Comparison of ENCODE assay signal across 1 cellular context in the genomic region with DNA sequence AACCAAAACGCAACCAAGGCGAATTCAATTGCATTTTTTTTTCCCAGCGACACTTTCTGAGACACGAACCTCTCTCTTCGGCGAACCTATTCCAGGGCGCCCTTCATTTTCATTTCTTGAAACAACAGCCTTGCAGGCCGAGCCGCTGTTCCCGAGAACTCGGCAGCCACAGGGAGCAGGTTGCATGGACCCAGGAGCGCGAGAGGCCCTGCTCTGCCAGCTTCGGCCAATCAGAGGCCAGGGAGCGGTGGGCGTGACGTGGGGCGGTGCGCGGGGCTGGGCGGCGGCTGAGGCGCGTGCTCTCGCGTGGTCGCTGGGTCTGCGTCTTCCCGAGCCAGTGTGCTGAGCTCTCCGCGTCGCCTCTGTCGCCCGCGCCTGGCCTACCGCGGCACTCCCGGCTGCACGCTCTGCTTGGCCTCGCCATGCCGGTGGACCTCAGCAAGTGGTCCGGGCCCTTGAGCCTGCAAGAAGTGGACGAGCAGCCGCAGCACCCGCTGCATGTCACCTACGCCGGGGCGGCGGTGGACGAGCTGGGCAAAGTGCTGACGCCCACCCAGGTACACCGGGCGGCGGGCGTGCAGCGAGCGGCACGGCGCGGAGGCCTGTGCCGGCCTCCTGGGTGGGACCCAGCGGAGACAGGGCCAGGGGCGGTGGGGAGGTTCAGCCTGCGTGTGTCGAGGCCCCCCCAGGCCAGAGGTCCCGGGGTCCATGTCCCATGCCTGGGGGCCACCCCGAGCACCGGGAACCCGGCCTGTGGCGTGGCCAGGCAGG.
A peak's percentile ranks its signal among the peaks of the same experiment; 100 is the strongest.
TF ChIP-seq lines count a peak whose summit lies in the region.

PEBP1 (plus strand) TSS at position 337 of the 771 bp plus-strand sequence; CDS start at position 423, 86 bp downstream.

TF ChIP-seq in K562, 482 proteins besides CTCF, POLR2A, EP300 and RAD21 (continued from another document and continues in another):
- 0 out of 2 replicates have a peak, but pooled peaks have one; percentile 51 for TF ChIP-seq ZNF124 (CRISPR knock-in tag; IDR thresholded peaks at IDR 0.05)
- no peak for TF ChIP-seq THAP7 (CRISPR knock-in tag; IDR thresholded peaks at IDR 0.05)
- peak; percentile 40 for TF ChIP-seq FIP1L1 (IDR thresholded peaks at IDR 0.05; ENCODE audit: low read depth, low read length, poor library complexity, severe bottlenecking)
- no peak for TF ChIP-seq ZFP30 (CRISPR knock-in tag; IDR thresholded peaks at IDR 0.05; ENCODE audit: borderline replicate concordance)
- TF ChIP-seq ZNF449 (CRISPR knock-in tag; IDR thresholded peaks at IDR 0.05), result no peak
- no peak for TF ChIP-seq HDGF (IDR thresholded peaks at IDR 0.05)
- no peak for TF ChIP-seq MCM3 (IDR thresholded peaks at IDR 0.05)
- TF ChIP-seq ESRRB (CRISPR knock-in tag; IDR thresholded peaks at IDR 0.05; ENCODE audit: borderline replicate concordance), result no peak
- TF ChIP-seq ELK3 (CRISPR knock-in tag; IDR thresholded peaks at IDR 0.05), result no peak
- no peak for TF ChIP-seq SRSF3 (IDR thresholded peaks at IDR 0.05; ENCODE audit: insufficient read depth, low read length)
- 0 out of 2 replicates have a peak, but pooled peaks have one; percentile 8 for TF ChIP-seq ZNF24 (IDR thresholded peaks at IDR 0.05)
- TF ChIP-seq NFRKB (IDR thresholded peaks at IDR 0.05; ENCODE audit: low read depth), result no peak
- TF ChIP-seq, protein P1, sequence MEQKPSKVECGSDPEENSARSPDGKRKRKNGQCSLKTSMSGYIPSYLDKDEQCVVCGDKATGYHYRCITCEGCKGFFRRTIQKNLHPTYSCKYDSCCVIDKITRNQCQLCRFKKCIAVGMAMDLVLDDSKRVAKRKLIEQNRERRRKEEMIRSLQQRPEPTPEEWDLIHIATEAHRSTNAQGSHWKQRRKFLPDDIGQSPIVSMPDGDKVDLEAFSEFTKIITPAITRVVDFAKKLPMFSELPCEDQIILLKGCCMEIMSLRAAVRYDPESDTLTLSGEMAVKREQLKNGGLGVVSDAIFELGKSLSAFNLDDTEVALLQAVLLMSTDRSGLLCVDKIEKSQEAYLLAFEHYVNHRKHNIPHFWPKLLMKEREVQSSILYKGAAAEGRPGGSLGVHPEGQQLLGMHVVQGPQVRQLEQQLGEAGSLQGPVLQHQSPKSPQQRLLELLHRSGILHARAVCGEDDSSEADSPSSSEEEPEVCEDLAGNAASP (IDR thresholded peaks at IDR 0.05), result no peak
- no peak for TF ChIP-seq HNRNPH1 (optimal IDR thresholded peaks at IDR 0.05; ENCODE audit: low read depth, low read length)
- TF ChIP-seq PTBP1 (IDR thresholded peaks at IDR 0.05; ENCODE audit: low read depth, low read length), result no peak
- TF ChIP-seq PRMT5 (CRISPR knock-in tag; IDR thresholded peaks at IDR 0.05), result peak; percentile 80
- peak; percentile 51 for TF ChIP-seq NEUROD1 (IDR thresholded peaks at IDR 0.05; ENCODE audit: borderline replicate concordance, low read depth, low read length, partially characterized antibody)
- TF ChIP-seq PYGO2 (tag; IDR thresholded peaks at IDR 0.05), result no peak
- TF ChIP-seq E2F6 (IDR thresholded peaks at IDR 0.05; ENCODE audit: borderline replicate concordance in 1 of 2, extremely low read depth in 1 of 2, insufficient read depth in 1 of 2, insufficient read length in 1 of 2, low read depth in 1 of 2, low read length in 1 of 2, poor library complexity in 1 of 2, severe bottlenecking in 1 of 2), result peak; percentile 94 to 95
- TF ChIP-seq, protein P2, sequence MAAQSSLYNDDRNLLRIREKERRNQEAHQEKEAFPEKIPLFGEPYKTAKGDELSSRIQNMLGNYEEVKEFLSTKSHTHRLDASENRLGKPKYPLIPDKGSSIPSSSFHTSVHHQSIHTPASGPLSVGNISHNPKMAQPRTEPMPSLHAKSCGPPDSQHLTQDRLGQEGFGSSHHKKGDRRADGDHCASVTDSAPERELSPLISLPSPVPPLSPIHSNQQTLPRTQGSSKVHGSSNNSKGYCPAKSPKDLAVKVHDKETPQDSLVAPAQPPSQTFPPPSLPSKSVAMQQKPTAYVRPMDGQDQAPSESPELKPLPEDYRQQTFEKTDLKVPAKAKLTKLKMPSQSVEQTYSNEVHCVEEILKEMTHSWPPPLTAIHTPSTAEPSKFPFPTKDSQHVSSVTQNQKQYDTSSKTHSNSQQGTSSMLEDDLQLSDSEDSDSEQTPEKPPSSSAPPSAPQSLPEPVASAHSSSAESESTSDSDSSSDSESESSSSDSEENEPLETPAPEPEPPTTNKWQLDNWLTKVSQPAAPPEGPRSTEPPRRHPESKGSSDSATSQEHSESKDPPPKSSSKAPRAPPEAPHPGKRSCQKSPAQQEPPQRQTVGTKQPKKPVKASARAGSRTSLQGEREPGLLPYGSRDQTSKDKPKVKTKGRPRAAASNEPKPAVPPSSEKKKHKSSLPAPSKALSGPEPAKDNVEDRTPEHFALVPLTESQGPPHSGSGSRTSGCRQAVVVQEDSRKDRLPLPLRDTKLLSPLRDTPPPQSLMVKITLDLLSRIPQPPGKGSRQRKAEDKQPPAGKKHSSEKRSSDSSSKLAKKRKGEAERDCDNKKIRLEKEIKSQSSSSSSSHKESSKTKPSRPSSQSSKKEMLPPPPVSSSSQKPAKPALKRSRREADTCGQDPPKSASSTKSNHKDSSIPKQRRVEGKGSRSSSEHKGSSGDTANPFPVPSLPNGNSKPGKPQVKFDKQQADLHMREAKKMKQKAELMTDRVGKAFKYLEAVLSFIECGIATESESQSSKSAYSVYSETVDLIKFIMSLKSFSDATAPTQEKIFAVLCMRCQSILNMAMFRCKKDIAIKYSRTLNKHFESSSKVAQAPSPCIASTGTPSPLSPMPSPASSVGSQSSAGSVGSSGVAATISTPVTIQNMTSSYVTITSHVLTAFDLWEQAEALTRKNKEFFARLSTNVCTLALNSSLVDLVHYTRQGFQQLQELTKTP (IDR thresholded peaks at IDR 0.05; ENCODE audit: low read depth in 1 of 2, partially characterized antibody in 2 of 2), result no peak
- 0 out of 2 replicates have a peak, but pooled peaks have one; percentile 57 for TF ChIP-seq E2F3 (CRISPR knock-in tag; IDR thresholded peaks at IDR 0.05)
- TF ChIP-seq KLF16 (IDR thresholded peaks at IDR 0.05), result no peak
- TF ChIP-seq MAFF (IDR thresholded peaks at IDR 0.05; ENCODE audit: low read length), result no peak; the same call in 1 of the 2 replicates
- TF ChIP-seq ZNF12 (CRISPR knock-in tag; IDR thresholded peaks at IDR 0.05), result peak; percentile 72; the same call in 1 of the 2 replicates
- 0 out of 2 replicates have a peak, but pooled peaks have one; percentile 22 for TF ChIP-seq FOXM1 (IDR thresholded peaks at IDR 0.05; ENCODE audit: low read depth)
- peak; percentile 77; the same call in 1 of the 2 replicates for TF ChIP-seq FOXM1 (CRISPR knock-in tag; IDR thresholded peaks at IDR 0.05; ENCODE audit: low read depth)
- no peak for TF ChIP-seq TSC22D4 (tag; IDR thresholded peaks at IDR 0.05)
- TF ChIP-seq SPI1 (IDR thresholded peaks at IDR 0.05; ENCODE audit: borderline replicate concordance, low read depth, low read length), result no peak
- TF ChIP-seq PML (IDR thresholded peaks at IDR 0.05; ENCODE audit: low read length), result peak; percentile 46; the same call in 1 of the 2 replicates
- no peak for TF ChIP-seq MBD1 (CRISPR knock-in tag; IDR thresholded peaks at IDR 0.05)
- TF ChIP-seq CHD4 (IDR thresholded peaks at IDR 0.05; ENCODE audit: insufficient read depth, insufficient replicate concordance, low read depth, low read length, poor library complexity, severe bottlenecking), result no peak
- 0 out of 2 replicates have a peak, but pooled peaks have one; percentile 4 for TF ChIP-seq SMARCE1 (IDR thresholded peaks at IDR 0.05)
- TF ChIP-seq TRIM24 (IDR thresholded peaks at IDR 0.05), result no peak
- TF ChIP-seq TCF7L2 (IDR thresholded peaks at IDR 0.05; ENCODE audit: low read depth, low read length), result no peak
- TF ChIP-seq TAF1 (IDR thresholded peaks at IDR 0.05; ENCODE audit: control insufficient read depth, extremely low read depth, insufficient read depth, low read length, severe bottlenecking), result peak; percentile 72
- peak; percentile 91 for TF ChIP-seq NR3C1 (CRISPR knock-in tag; IDR thresholded peaks at IDR 0.05)
- no peak for TF ChIP-seq ZNF133 (CRISPR knock-in tag; IDR thresholded peaks at IDR 0.05)
- TF ChIP-seq ELF1 (tag; IDR thresholded peaks at IDR 0.05), result no peak
- TF ChIP-seq ZNF431 (CRISPR knock-in tag; IDR thresholded peaks at IDR 0.05), result peak; percentile 87
- TF ChIP-seq ZNF589 (CRISPR knock-in tag; IDR thresholded peaks at IDR 0.05; ENCODE audit: low read depth), result no peak
- TF ChIP-seq HDAC8 (tag; IDR thresholded peaks at IDR 0.05), result no peak
- TF ChIP-seq U2AF1 (optimal IDR thresholded peaks at IDR 0.05; ENCODE audit: low read depth, low read length), result no peak
- TF ChIP-seq HNRNPL (IDR thresholded peaks at IDR 0.05; ENCODE audit: low read depth, low read length), result no peak
- TF ChIP-seq NCOA2 (IDR thresholded peaks at IDR 0.05; ENCODE audit: partially characterized antibody in 2 of 2), result no peak
- no peak for TF ChIP-seq SREBF1 (IDR thresholded peaks at IDR 0.05; ENCODE audit: borderline replicate concordance, low read depth, low read length)
- TF ChIP-seq, protein P3, sequence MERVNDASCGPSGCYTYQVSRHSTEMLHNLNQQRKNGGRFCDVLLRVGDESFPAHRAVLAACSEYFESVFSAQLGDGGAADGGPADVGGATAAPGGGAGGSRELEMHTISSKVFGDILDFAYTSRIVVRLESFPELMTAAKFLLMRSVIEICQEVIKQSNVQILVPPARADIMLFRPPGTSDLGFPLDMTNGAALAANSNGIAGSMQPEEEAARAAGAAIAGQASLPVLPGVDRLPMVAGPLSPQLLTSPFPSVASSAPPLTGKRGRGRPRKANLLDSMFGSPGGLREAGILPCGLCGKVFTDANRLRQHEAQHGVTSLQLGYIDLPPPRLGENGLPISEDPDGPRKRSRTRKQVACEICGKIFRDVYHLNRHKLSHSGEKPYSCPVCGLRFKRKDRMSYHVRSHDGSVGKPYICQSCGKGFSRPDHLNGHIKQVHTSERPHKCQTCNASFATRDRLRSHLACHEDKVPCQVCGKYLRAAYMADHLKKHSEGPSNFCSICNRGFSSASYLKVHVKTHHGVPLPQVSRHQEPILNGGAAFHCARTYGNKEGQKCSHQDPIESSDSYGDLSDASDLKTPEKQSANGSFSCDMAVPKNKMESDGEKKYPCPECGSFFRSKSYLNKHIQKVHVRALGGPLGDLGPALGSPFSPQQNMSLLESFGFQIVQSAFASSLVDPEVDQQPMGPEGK (CRISPR knock-in tag; IDR thresholded peaks at IDR 0.05; ENCODE audit: borderline replicate concordance), result no peak
- peak; percentile 91 for TF ChIP-seq MYC (IDR thresholded peaks at IDR 0.05; ENCODE audit: low read depth, low read length)
- no peak for TF ChIP-seq MYC (CRISPR knock-in tag; IDR thresholded peaks at IDR 0.05; ENCODE audit: borderline replicate concordance, low read depth)
- TF ChIP-seq CBFA2T2 (conservative IDR thresholded peaks at IDR 0.05), result no peak
- no peak for TF ChIP-seq ZNF197 (CRISPR knock-in tag; IDR thresholded peaks at IDR 0.05; ENCODE audit: low read depth)
- no peak for TF ChIP-seq TARDBP (IDR thresholded peaks at IDR 0.05)
- no peak for TF ChIP-seq MTA2 (IDR thresholded peaks at IDR 0.05; ENCODE audit: low read depth)
- TF ChIP-seq NFATC3 (IDR thresholded peaks at IDR 0.05), result no peak
